1 cellular context compared by ENCODE assay signal in the genomic region with DNA sequence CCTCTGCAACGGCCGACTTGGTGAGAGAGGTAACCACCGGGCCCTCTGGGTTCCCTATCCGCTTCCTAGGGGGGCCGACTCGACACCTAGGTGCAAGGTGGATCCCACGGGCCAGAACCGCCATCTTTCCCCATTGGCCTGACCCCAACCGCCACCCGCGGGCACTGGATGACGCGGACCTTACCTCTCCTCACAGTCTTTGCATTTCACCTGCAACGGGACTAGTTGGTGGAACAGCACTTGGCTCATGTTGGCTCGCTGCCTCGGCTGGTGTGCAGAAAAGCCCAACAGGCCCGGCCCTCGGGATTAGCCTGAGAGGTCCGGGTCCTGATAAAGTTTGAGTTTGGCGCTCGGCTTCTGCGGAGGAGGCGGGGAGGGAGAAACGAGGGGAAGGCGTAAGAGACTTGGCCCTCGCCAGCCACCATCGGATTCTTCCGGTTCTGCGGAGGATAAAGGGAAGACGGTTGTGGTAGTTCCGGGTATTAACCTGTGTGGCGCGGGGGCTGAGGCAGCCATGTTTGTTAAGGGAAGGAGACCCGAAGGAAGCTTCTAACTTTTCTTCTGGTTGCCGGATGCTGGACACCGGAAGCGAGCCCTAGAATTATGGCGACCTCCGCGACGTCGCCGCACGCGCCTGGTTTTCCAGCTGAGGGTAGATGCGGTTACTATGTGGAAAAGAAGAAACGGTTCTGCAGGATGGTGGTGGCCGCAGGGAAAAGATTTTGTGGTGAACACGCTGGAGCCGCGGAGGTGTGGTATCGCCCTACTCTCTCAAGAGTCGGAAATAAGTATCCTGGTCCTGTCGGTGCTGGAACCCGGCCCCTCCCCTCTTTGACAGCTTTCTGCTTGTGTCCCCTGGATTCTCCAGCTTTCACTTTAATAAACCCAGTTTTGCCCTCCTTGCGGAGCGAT.
A peak's percentile ranks its signal among the peaks of the same experiment; 100 is the strongest.
TF ChIP-seq lines count a peak whose summit lies in the region.

A gene with protein sequence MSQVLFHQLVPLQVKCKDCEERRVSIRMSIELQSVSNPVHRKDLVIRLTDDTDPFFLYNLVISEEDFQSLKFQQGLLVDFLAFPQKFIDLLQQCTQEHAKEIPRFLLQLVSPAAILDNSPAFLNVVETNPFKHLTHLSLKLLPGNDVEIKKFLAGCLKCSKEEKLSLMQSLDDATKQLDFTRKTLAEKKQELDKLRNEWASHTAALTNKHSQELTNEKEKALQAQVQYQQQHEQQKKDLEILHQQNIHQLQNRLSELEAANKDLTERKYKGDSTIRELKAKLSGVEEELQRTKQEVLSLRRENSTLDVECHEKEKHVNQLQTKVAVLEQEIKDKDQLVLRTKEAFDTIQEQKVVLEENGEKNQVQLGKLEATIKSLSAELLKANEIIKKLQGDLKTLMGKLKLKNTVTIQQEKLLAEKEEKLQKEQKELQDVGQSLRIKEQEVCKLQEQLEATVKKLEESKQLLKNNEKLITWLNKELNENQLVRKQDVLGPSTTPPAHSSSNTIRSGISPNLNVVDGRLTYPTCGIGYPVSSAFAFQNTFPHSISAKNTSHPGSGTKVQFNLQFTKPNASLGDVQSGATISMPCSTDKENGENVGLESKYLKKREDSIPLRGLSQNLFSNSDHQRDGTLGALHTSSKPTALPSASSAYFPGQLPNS (minus strand): TSS at position 365 of the 912 bp plus-strand sequence. CDS start 116 bp downstream, at position 249.
A gene with protein sequence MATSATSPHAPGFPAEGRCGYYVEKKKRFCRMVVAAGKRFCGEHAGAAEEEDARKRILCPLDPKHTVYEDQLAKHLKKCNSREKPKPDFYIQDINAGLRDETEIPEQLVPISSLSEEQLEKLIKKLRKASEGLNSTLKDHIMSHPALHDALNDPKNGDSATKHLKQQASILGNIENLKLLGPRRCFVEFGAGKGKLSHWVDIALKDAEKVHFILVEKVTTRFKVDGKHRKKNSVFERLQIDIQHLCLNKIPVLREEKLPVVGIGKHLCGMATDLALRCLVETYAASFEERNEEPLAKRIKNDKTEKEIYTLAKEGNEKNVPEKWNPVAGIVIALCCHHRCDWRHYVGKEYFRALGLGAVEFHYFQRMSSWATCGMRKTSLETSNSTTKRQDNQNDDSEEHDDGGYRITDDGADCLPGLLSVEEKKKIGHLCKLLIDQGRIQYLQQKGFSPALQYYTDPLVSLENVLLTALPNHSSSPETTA (plus strand): TSS at position 598 of the 912 bp plus-strand sequence. CDS start 6 bp downstream, at position 604.

TF ChIP-seq in GM12878, 131 proteins besides CTCF, POLR2A, EP300 and RAD21 (continued from another document and continues in another):
- TF ChIP-seq SREBF1 (IDR thresholded peaks at IDR 0.05; ENCODE audit: low read length) (no peak), RBBP5 (conservative IDR thresholded peaks at IDR 0.05) (no peak), SMAD1 (IDR thresholded peaks at IDR 0.05; ENCODE audit: low read depth, partially characterized antibody) (peak; percentile 10), GATAD2B (conservative IDR thresholded peaks at IDR 0.05; ENCODE audit: low read depth) (peak; percentile 84), BCL11A (IDR thresholded peaks at IDR 0.05; ENCODE audit: low read depth, low read length) (no peak), TBL1XR1 (IDR thresholded peaks at IDR 0.05; ENCODE audit: low read depth, low read length) (no peak; the same call in 1 of the 2 replicates), YBX1 (IDR thresholded peaks at IDR 0.05) (no peak), NFXL1 (IDR thresholded peaks at IDR 0.05; ENCODE audit: borderline replicate concordance) (no peak), MYB (IDR thresholded peaks at IDR 0.05; ENCODE audit: borderline replicate concordance, low read depth, low read length) (peak; percentile 80; the same call in 1 of the 2 replicates), PAX5 (IDR thresholded peaks at IDR 0.05; ENCODE audit: borderline replicate concordance, low read depth, low read length) (no peak; the same call in 1 of the 2 replicates), RFX5 (IDR thresholded peaks at IDR 0.05; ENCODE audit: low read depth, low read length) (0 out of 2 replicates have a peak, but pooled peaks have one; percentile 4), RAD51 (IDR thresholded peaks at IDR 0.05) (peak; percentile 14; the same call in 1 of the 2 replicates), SIN3A (IDR thresholded peaks at IDR 0.05; ENCODE audit: low read depth, low read length) (peak; percentile 99), CHD1 (IDR thresholded peaks at IDR 0.05; ENCODE audit: low read depth, low read length) (no peak)
- TF ChIP-seq, protein P1, sequence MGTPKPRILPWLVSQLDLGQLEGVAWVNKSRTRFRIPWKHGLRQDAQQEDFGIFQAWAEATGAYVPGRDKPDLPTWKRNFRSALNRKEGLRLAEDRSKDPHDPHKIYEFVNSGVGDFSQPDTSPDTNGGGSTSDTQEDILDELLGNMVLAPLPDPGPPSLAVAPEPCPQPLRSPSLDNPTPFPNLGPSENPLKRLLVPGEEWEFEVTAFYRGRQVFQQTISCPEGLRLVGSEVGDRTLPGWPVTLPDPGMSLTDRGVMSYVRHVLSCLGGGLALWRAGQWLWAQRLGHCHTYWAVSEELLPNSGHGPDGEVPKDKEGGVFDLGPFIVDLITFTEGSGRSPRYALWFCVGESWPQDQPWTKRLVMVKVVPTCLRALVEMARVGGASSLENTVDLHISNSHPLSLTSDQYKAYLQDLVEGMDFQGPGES (IDR thresholded peaks at IDR 0.05), result no peak
- TF ChIP-seq, protein P2, sequence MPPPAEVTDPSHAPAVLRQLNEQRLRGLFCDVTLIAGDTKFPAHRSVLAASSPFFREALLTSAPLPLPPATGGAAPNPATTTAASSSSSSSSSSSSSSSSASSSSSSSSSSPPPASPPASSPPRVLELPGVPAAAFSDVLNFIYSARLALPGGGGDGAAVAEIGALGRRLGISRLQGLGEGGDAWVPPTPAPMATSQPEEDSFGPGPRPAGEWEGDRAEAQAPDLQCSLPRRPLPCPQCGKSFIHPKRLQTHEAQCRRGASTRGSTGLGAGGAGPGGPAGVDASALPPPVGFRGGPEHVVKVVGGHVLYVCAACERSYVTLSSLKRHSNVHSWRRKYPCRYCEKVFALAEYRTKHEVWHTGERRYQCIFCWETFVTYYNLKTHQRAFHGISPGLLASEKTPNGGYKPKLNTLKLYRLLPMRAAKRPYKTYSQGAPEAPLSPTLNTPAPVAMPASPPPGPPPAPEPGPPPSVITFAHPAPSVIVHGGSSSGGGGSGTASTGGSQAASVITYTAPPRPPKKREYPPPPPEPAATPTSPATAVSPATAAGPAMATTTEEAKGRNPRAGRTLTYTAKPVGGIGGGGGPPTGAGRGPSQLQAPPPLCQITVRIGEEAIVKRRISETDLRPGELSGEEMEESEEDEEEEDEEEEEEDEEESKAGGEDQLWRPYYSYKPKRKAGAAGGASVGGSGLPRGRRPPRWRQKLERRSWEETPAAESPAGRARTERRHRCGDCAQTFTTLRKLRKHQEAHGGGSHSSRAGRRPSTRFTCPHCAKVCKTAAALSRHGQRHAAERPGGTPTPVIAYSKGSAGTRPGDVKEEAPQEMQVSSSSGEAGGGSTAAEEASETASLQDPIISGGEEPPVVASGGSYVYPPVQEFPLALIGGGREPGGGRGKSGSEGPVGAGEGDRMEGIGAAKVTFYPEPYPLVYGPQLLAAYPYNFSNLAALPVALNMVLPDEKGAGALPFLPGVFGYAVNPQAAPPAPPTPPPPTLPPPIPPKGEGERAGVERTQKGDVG (CRISPR knock-in tag; IDR thresholded peaks at IDR 0.05), result no peak
- TF ChIP-seq, protein P3, sequence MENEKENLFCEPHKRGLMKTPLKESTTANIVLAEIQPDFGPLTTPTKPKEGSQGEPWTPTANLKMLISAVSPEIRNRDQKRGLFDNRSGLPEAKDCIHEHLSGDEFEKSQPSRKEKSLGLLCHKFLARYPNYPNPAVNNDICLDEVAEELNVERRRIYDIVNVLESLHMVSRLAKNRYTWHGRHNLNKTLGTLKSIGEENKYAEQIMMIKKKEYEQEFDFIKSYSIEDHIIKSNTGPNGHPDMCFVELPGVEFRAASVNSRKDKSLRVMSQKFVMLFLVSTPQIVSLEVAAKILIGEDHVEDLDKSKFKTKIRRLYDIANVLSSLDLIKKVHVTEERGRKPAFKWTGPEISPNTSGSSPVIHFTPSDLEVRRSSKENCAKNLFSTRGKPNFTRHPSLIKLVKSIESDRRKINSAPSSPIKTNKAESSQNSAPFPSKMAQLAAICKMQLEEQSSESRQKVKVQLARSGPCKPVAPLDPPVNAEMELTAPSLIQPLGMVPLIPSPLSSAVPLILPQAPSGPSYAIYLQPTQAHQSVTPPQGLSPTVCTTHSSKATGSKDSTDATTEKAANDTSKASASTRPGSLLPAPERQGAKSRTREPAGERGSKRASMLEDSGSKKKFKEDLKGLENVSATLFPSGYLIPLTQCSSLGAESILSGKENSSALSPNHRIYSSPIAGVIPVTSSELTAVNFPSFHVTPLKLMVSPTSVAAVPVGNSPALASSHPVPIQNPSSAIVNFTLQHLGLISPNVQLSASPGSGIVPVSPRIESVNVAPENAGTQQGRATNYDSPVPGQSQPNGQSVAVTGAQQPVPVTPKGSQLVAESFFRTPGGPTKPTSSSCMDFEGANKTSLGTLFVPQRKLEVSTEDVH (IDR thresholded peaks at IDR 0.05; ENCODE audit: low read depth, partially characterized antibody), result peak; percentile 83
- TF ChIP-seq, protein P4, sequence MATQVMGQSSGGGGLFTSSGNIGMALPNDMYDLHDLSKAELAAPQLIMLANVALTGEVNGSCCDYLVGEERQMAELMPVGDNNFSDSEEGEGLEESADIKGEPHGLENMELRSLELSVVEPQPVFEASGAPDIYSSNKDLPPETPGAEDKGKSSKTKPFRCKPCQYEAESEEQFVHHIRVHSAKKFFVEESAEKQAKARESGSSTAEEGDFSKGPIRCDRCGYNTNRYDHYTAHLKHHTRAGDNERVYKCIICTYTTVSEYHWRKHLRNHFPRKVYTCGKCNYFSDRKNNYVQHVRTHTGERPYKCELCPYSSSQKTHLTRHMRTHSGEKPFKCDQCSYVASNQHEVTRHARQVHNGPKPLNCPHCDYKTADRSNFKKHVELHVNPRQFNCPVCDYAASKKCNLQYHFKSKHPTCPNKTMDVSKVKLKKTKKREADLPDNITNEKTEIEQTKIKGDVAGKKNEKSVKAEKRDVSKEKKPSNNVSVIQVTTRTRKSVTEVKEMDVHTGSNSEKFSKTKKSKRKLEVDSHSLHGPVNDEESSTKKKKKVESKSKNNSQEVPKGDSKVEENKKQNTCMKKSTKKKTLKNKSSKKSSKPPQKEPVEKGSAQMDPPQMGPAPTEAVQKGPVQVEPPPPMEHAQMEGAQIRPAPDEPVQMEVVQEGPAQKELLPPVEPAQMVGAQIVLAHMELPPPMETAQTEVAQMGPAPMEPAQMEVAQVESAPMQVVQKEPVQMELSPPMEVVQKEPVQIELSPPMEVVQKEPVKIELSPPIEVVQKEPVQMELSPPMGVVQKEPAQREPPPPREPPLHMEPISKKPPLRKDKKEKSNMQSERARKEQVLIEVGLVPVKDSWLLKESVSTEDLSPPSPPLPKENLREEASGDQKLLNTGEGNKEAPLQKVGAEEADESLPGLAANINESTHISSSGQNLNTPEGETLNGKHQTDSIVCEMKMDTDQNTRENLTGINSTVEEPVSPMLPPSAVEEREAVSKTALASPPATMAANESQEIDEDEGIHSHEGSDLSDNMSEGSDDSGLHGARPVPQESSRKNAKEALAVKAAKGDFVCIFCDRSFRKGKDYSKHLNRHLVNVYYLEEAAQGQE (IDR thresholded peaks at IDR 0.05; ENCODE audit: low read depth, low read length), result no peak
- TF ChIP-seq, protein P5, sequence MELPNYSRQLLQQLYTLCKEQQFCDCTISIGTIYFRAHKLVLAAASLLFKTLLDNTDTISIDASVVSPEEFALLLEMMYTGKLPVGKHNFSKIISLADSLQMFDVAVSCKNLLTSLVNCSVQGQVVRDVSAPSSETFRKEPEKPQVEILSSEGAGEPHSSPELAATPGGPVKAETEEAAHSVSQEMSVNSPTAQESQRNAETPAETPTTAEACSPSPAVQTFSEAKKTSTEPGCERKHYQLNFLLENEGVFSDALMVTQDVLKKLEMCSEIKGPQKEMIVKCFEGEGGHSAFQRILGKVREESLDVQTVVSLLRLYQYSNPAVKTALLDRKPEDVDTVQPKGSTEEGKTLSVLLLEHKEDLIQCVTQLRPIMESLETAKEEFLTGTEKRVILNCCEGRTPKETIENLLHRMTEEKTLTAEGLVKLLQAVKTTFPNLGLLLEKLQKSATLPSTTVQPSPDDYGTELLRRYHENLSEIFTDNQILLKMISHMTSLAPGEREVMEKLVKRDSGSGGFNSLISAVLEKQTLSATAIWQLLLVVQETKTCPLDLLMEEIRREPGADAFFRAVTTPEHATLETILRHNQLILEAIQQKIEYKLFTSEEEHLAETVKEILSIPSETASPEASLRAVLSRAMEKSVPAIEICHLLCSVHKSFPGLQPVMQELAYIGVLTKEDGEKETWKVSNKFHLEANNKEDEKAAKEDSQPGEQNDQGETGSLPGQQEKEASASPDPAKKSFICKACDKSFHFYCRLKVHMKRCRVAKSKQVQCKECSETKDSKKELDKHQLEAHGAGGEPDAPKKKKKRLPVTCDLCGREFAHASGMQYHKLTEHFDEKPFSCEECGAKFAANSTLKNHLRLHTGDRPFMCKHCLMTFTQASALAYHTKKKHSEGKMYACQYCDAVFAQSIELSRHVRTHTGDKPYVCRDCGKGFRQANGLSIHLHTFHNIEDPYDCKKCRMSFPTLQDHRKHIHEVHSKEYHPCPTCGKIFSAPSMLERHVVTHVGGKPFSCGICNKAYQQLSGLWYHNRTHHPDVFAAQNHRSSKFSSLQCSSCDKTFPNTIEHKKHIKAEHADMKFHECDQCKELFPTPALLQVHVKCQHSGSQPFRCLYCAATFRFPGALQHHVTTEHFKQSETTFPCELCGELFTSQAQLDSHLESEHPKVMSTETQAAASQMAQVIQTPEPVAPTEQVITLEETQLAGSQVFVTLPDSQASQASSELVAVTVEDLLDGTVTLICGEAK (IDR thresholded peaks at IDR 0.05; ENCODE audit: borderline replicate concordance), result peak; percentile 95
- TF ChIP-seq, protein P6, sequence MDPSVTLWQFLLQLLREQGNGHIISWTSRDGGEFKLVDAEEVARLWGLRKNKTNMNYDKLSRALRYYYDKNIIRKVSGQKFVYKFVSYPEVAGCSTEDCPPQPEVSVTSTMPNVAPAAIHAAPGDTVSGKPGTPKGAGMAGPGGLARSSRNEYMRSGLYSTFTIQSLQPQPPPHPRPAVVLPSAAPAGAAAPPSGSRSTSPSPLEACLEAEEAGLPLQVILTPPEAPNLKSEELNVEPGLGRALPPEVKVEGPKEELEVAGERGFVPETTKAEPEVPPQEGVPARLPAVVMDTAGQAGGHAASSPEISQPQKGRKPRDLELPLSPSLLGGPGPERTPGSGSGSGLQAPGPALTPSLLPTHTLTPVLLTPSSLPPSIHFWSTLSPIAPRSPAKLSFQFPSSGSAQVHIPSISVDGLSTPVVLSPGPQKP (IDR thresholded peaks at IDR 0.05; ENCODE audit: low read depth, low read length), result peak; percentile 88
